Comparison of ENCODE assay signal across 17 cellular contexts in genomic region chr5:137560414-137560813, GRCh38.
A peak's percentile ranks its signal among the peaks of the same experiment; 100 is the strongest.
DNase-seq lines count a peak whose midpoint lies in the region; ATAC-seq, FAIRE-seq and TF ChIP-seq lines count a peak whose summit lies in the region.
"Had no signal": no experiment of that assay in that cellular context is flagged by ENCODE, and none has a peak within 500 bp of the region (broad histone marks: within the 10 kb centered on the region; RNA-seq: fewer than 3 reads in every experiment).

No MANE protein-coding gene starts in this region.

- H2BK120ac ChIP-seq in trophoblast cell (ENCODE audit: insufficient read depth, low read length, poor library complexity), result no peak overlapping the region

- no peak overlapping the region for H4K12ac ChIP-seq in trophoblast cell (ENCODE audit: low read depth, low read length)

- peaks cover 54% of the 10 kb centered on the region for H3K4me1 ChIP-seq in GM23248 (ENCODE audit: insufficient read depth)
- no peaks in the 10 kb centered on the region for H3K4me1 ChIP-seq in Panc1 (ENCODE audit: control insufficient read depth, insufficient read depth, low read length)
- H3K4me1 ChIP-seq in trophoblast cell (ENCODE audit: control insufficient read depth in 1 of 2, insufficient read depth in 2 of 2, low read length in 2 of 2), result no peaks in the 10 kb centered on the region
- H3K4me1 ChIP-seq: Peyer's patch had no signal

- no peaks in the 10 kb centered on the region for H3K27me3 ChIP-seq in GM23248 (replicated peaks; ENCODE audit: insufficient read depth)
- H3K27me3 ChIP-seq in Panc1 (ENCODE audit: control insufficient read depth, insufficient read depth, low read length), result 0 out of 2 replicates have a peak, but pooled peaks cover 2% of the 10 kb centered on the region
- peaks cover 2% of the 10 kb centered on the region for H3K27me3 ChIP-seq in bronchial epithelial cell (ENCODE audit: control insufficient read depth, insufficient read depth, low read length)
- H3K27me3 ChIP-seq in trophoblast cell (ENCODE audit: insufficient read depth, low read length), result no peaks in the 10 kb centered on the region
- H3K27me3 ChIP-seq: BLaER1, Peyer's patch had no signal

- no peaks in the 10 kb centered on the region for H3K79me1 ChIP-seq in trophoblast cell (ENCODE audit: low read length)

- TF ChIP-seq CTCF in Panc1 (IDR thresholded peaks at IDR 0.05) (no peak), bronchial epithelial cell (IDR thresholded peaks at IDR 0.05; ENCODE audit: insufficient read depth, low read length, severe bottlenecking) (no peak)

- DNase-seq in GM23248 (peak; percentile 67), Panc1 (ENCODE audit: low read depth, low spot score) (no peak), bronchial epithelial cell (ENCODE audit: low read depth) (peak; percentile 66), trophoblast cell (peak; percentile 58 to 60), D341Med (ENCODE audit: low spot score) (no peak)
- DNase-seq: NCI-H1048, NCI-H1694 treated with DMSO at 0.1 percent for 48 hours, NCI-H446 treated with DMSO at 0.1 percent for 48 hours, NCI-H82, Peyer's patch, SHP77 treated with DMSO at 0.1 percent for 48 hours had no signal

- no peak overlapping the region for H3K23ac ChIP-seq in trophoblast cell (ENCODE audit: low read length)

- ATAC-seq in Panc1 (0 out of 2 replicates have a peak, but pooled peaks have one; percentile 48), GM19324 (IDR thresholded peaks at IDR 0.05; ENCODE audit: low FRiP score, unreplicated experiment) (no peak)
- ATAC-seq in activated CD4-positive, CD25-positive, alpha-beta regulatory T cell treated with anti-CD3 and anti-CD28 coated beads, Interleukin-2, amount 50 U/mL, for 24 hours, result no peak
- ATAC-seq: GM23338 had no signal

- H2AK5ac ChIP-seq in trophoblast cell (ENCODE audit: low read length), result no peak overlapping the region

- no peak overlapping the region for H4K91ac ChIP-seq in trophoblast cell (ENCODE audit: low read depth, low read length)

- H3K36me3 ChIP-seq in GM23248 (ENCODE audit: low read depth), result no peaks in the 10 kb centered on the region
- H3K36me3 ChIP-seq in Panc1 (ENCODE audit: control insufficient read depth, insufficient read depth, low read length), result no peaks in the 10 kb centered on the region
- no peaks in the 10 kb centered on the region for H3K36me3 ChIP-seq in bronchial epithelial cell (ENCODE audit: control insufficient read depth, insufficient read depth, low read length)
- H3K36me3 ChIP-seq in trophoblast cell (ENCODE audit: control insufficient read depth in 1 of 2, insufficient read depth in 2 of 2, low read length in 2 of 2), result no peaks in the 10 kb centered on the region
- H3K36me3 ChIP-seq: BLaER1, Peyer's patch had no signal

- H2AFZ ChIP-seq in GM23248, result peak overlapping the region; percentile 9; the same call in 1 of the 2 replicates
- no peak overlapping the region for H2AFZ ChIP-seq in trophoblast cell (ENCODE audit: insufficient read depth, low read length, poor library complexity)
- H2AFZ ChIP-seq: GM23338 had no signal

- H3K18ac ChIP-seq in trophoblast cell (ENCODE audit: low read length), result no peak overlapping the region

- H3K79me2 ChIP-seq in GM23248 (ENCODE audit: insufficient read depth) (no peaks in the 10 kb centered on the region), trophoblast cell (ENCODE audit: control insufficient read depth, insufficient read depth, low read length, poor library complexity) (no peaks in the 10 kb centered on the region)

- peaks cover 46% of the 10 kb centered on the region for H3F3A ChIP-seq in GM23248 (ENCODE audit: insufficient read depth)

- no peak overlapping the region for H3K27ac ChIP-seq in GM23248
- no peak overlapping the region for H3K27ac ChIP-seq in Panc1 (ENCODE audit: low read length)
- no peak overlapping the region for H3K27ac ChIP-seq in trophoblast cell (ENCODE audit: low read depth, low read length)
- H3K27ac ChIP-seq: BLaER1, Peyer's patch had no signal

- no TSS peak for BruUV-seq in Panc1 (replicated peaks; lab: Mats Ljungman, UMichigan)

- H2BK12ac ChIP-seq in trophoblast cell (ENCODE audit: low read length), result no peak overlapping the region

- no peak overlapping the region for H3K14ac ChIP-seq in trophoblast cell (ENCODE audit: low read length)

- H2BK5ac ChIP-seq in trophoblast cell (ENCODE audit: low read depth, low read length, poor library complexity), result no peak overlapping the region

- no peak overlapping the region for H3K4ac ChIP-seq in trophoblast cell (ENCODE audit: low read depth, low read length)

- H3K9ac ChIP-seq in GM23248 (no peak overlapping the region), trophoblast cell (ENCODE audit: low read length) (no peak overlapping the region)
- H3K9ac ChIP-seq: BLaER1 had no signal

- FAIRE-seq in bronchial epithelial cell (lab: Jason Lieb, UNC), result no peak
- FAIRE-seq: G401.6, GM12892 had no signal

- WGBS in GM23248 (ENCODE audit: low coverage in 1 of 2, low lambda C conversion rate in 2 of 2, missing lambda C conversion rate in 2 of 2), 2 experiments, result 39 to 51% methylated on average over 5 of the region's 5 CpGs
- WGBS in trophoblast cell (ENCODE audit: extremely low coverage, insufficient coverage, insufficient read length), result no CpG with 5 or more reads among the region's 5 CpGs

- H3K4me3 ChIP-seq in GM23248, result no peak overlapping the region
- H3K4me3 ChIP-seq in Panc1 (ENCODE audit: low read depth in 2 of 2, low read length in 2 of 2), result no peak overlapping the region
- no peak overlapping the region for H3K4me3 ChIP-seq in bronchial epithelial cell (ENCODE audit: low read depth, low read length)
- H3K4me3 ChIP-seq in trophoblast cell (ENCODE audit: low read depth, low read length), result no peak overlapping the region
- H3K4me3 ChIP-seq: BLaER1, GM23338, Peyer's patch had no signal

- intact Hi-C loops in Panc1 (cut with micrococcal nuclease; ENCODE audit: unreplicated experiment), result no loop called here

- H4K20me1 ChIP-seq in GM23248 (ENCODE audit: insufficient read depth), result no peaks in the 10 kb centered on the region
- H4K20me1 ChIP-seq: BLaER1 had no signal

- H3K4me2 ChIP-seq in GM23248 (ENCODE audit: unreplicated experiment), result peak overlapping the region; percentile 41
- no peak overlapping the region for H3K4me2 ChIP-seq in trophoblast cell (ENCODE audit: low read length)
- H3K4me2 ChIP-seq: BLaER1, GM23338 had no signal

- no peak overlapping the region for H4K8ac ChIP-seq in trophoblast cell (ENCODE audit: low read depth, low read length)

- in situ Hi-C loops in GM23248 (cut with MboI) (no loop called here), Panc1 (cut with HindIII; ENCODE audit: low pct_unique_long_range_greater_than_20kb, low sequenced_read_pairs) (no loop called here)

- POLR2A ChIA-PET in Panc1 (lab: Charles Lee), result no interaction called here

- CTCF ChIA-PET in Panc1 (lab: Charles Lee), result no interaction called here

- no peaks in the 10 kb centered on the region for H3K9me2 ChIP-seq in GM23248 (ENCODE audit: insufficient read depth)

- H3K9me3 ChIP-seq in GM23248 (ENCODE audit: low read depth), result no peaks in the 10 kb centered on the region
- no peaks in the 10 kb centered on the region for H3K9me3 ChIP-seq in Panc1 (ENCODE audit: control insufficient read depth, insufficient read depth, low read depth, low read length)
- peaks cover 2% of the 10 kb centered on the region for H3K9me3 ChIP-seq in trophoblast cell (ENCODE audit: insufficient read depth, low read depth, low read length)
- H3K9me3 ChIP-seq: BLaER1, Peyer's patch had no signal

Comparison
In these comparisons a context has a peak if more than half of its experiments do, and no peak if none do; other contexts are left out.
1. DNase-seq: peak in GM23248 (single experiment), bronchial epithelial cell (single experiment) and trophoblast cell (2 of 2); none in Panc1 (single experiment) and D341Med (single experiment).